Comparison of ENCODE assay signal across 8 cellular contexts in the genomic region with DNA sequence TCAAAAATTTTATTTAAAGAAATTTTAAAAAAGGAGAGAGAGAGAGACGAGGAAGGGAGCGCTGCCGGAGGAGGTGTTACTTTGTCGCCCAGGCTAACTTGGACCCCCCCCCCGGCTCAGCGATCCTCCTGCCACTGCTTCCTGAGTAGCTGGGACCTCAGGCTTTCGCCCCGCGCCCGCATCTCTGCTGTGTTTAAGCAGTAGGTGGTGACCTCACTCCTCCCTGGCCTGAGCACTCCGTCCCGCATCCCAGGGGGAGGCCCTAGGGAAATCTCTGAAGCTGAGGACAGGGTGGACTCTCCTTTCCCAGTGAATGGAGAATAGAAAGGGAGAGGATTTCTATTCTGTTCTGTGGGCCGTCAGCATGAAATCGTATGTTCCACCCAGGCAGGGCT.
A peak's percentile ranks its signal among the peaks of the same experiment; 100 is the strongest.
DNase-seq lines count a peak whose midpoint lies in the region; ATAC-seq and TF ChIP-seq lines count a peak whose summit lies in the region.

No MANE protein-coding gene starts in this region.

- H4K20me1 ChIP-seq in KMS-11 (ENCODE audit: insufficient read depth) = no peaks in the 10 kb centered on the region

- peaks cover 4% of the 10 kb centered on the region; the same call in 1 of the 2 replicates for H3K79me2 ChIP-seq in KMS-11 (ENCODE audit: insufficient read depth, low read depth)

- H3K4me2 ChIP-seq in KMS-11 = peak overlapping the region; percentile 51; the same call in 1 of the 2 replicates

- peak; percentile 16 for ATAC-seq in GM19025 (IDR thresholded peaks at IDR 0.05; ENCODE audit: low read depth, unreplicated experiment)
- ATAC-seq in HG03196 (IDR thresholded peaks at IDR 0.05; ENCODE audit: unreplicated experiment) = no peak
- ATAC-seq in GM21447 (IDR thresholded peaks at IDR 0.05; ENCODE audit: unreplicated experiment) = no peak

- H3K4me1 ChIP-seq in KMS-11 (ENCODE audit: low read depth, poor library complexity, severe bottlenecking) (peaks cover 4% of the 10 kb centered on the region), neuron (ENCODE audit: insufficient read depth, low read length) (no peaks in the 10 kb centered on the region)

- H3K4me3 ChIP-seq in KMS-11 (IDR thresholded peaks at IDR 0.05; ENCODE audit: insufficient read depth, low read depth, low read length) (peak overlapping the region; percentile 20), fibroblast of pulmonary artery (replicated peaks; ENCODE audit: low read depth, low read length) (peak overlapping the region; percentile 99), neuron (ENCODE audit: low read length) (peak overlapping the region; percentile 91)

- TF ChIP-seq CTCF in KMS-11 (conservative IDR thresholded peaks at IDR 0.05; ENCODE audit: low read depth, low read length) (no peak), fibroblast of pulmonary artery (IDR thresholded peaks at IDR 0.05; ENCODE audit: low read length, missing control alignments) (no peak), GM10266 (IDR thresholded peaks at IDR 0.05; ENCODE audit: control insufficient read depth, insufficient read depth, low read depth, missing control alignments) (no peak)

- peaks cover 6% of the 10 kb centered on the region for H3K9me3 ChIP-seq in neuron (ENCODE audit: low read length)

- no peaks in the 10 kb centered on the region for H3K27me3 ChIP-seq in KMS-11 (ENCODE audit: insufficient read depth, low read depth)
- H3K27me3 ChIP-seq in neuron (ENCODE audit: insufficient read depth, low read length) = no peaks in the 10 kb centered on the region

- H3K27ac ChIP-seq in KMS-11 = no peak overlapping the region

- H2AFZ ChIP-seq in KMS-11 (ENCODE audit: low read depth) (peak overlapping the region; percentile 82; the same call in 1 of the 2 replicates), neuron (ENCODE audit: low read depth, low read length) (peak overlapping the region; percentile 95)

- H3K36me3 ChIP-seq in KMS-11 (ENCODE audit: insufficient read depth) (no peaks in the 10 kb centered on the region), neuron (ENCODE audit: insufficient read depth, low read length) (peaks cover 5% of the 10 kb centered on the region)

- DNase-seq in activated T-cell treated with anti-CD3 and anti-CD28 coated beads for 4 hours (peak; percentile 15), fibroblast of pulmonary artery (ENCODE audit: low read depth) (no peak), GM10266 (ENCODE audit: extremely low spot score) (no peak)

- H3K9ac ChIP-seq in KMS-11 = no peak overlapping the region

Comparison
In these comparisons a context has a peak if more than half of its experiments do, and no peak if none do; other contexts are left out.
1. H3K4me3 ChIP-seq: peak in every context shown above with its lines; median percentile 99 in fibroblast of pulmonary artery; 91 in neuron; 20 in KMS-11.